ENCODE assay signal across 15 cellular contexts in the genomic region with DNA sequence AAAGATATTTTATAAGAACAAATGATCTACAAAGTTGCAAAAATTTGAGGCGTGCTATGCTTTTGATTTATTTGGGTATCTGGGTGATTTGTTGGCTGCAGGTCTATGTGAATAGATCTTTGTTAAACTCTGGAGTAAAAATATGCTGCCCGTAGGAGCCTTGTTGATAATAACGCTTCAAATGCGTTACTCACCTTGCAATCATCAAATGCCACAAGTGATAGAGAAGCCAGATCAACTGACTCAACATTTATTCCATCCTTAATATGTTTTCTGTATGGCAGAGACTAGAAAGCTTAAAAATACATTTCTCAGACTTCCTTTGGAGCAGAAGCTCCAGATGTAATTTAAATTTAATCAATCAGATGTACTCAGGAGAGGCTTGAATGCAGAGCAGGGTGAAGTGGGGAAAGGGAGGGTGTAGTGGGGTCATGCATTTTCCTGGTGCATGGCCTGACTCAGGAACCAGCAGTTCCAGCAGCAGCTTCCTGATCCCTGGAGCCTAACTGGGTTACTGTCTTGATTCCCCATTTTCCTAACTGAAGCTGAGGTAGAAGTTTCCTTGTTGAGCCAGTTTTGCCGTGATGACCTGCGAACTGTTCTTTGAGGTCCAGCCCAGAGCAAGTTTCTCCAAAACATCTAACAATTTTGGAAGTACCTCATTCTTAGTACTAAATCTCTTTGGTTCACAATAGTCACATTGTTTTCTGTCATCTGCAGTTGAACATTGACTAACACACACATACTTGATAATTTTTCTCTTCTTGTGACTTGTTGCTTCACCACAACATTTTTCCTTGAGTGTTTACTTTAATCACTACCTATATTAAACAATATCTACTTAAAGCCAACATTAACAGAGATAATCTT.
A peak's percentile ranks its signal among the peaks of the same experiment; 100 is the strongest.
DNase-seq lines count a peak whose midpoint lies in the region; ATAC-seq, FAIRE-seq and TF ChIP-seq lines count a peak whose summit lies in the region.
"Had no signal": no experiment of that assay in that cellular context is flagged by ENCODE, and none has a peak within 500 bp of the region (broad histone marks: within the 10 kb centered on the region; RNA-seq: fewer than 3 reads in every experiment).

No MANE protein-coding gene starts in this region.

- ATAC-seq in IMR-90 (ENCODE audit: low read depth) (peak; percentile 74), GM19455 (IDR thresholded peaks at IDR 0.05; ENCODE audit: unreplicated experiment) (no peak)
- ATAC-seq: stimulated activated naive CD8-positive, alpha-beta T cell treated with anti-CD3 and anti-CD28 coated beads, Interleukin-15, Interleukin-2, amounts not matched to agents 100 U/mL and 50 U/mL, for 24 hours had no signal

- peak overlapping the region; percentile 30; the same call in 1 of the 2 replicates for H3K14ac ChIP-seq in IMR-90 (replicated peaks; ENCODE audit: low read depth, low read length)

- no peak for TF ChIP-seq CTCF in IMR-90 (conservative IDR thresholded peaks at IDR 0.05; ENCODE audit: low read depth, low read length)
- TF ChIP-seq CTCF in bronchial epithelial cell (IDR thresholded peaks at IDR 0.05; ENCODE audit: insufficient read depth, low read length, severe bottlenecking): no peak
- no peak for TF ChIP-seq CTCF in osteoblast (IDR thresholded peaks at IDR 0.05; ENCODE audit: extremely low read depth, low read depth, low read length)

- POLR2A ChIA-PET in IMR-90 (lab: Charles Lee; ENCODE audit: unreplicated experiment): no interaction called here

- no peaks in the 10 kb centered on the region for H3K79me2 ChIP-seq in osteoblast (ENCODE audit: insufficient read depth, low read length)

- no peak for TF ChIP-seq POLR2A in IMR-90 (IDR thresholded peaks at IDR 0.05; ENCODE audit: low read depth, low read length)

- H3K9me1 ChIP-seq in IMR-90 (ENCODE audit: insufficient read depth, low read length): 0 out of 2 replicates have a peak, but pooled peaks cover 3% of the 10 kb centered on the region

- no peaks in the 10 kb centered on the region for H4K20me1 ChIP-seq in IMR-90 (ENCODE audit: insufficient read depth, low read length)
- no peaks in the 10 kb centered on the region for H4K20me1 ChIP-seq in osteoblast (ENCODE audit: insufficient read depth, low read length)

- no peak overlapping the region for H3K56ac ChIP-seq in IMR-90 (ENCODE audit: extremely low read depth, insufficient read depth, low read length)

- H3K27ac ChIP-seq in IMR-90 (ENCODE audit: insufficient read depth, low read length) (no peak overlapping the region; the same call in 1 of the 2 replicates), osteoblast (ENCODE audit: low read depth, low read length) (peak overlapping the region; percentile 73)
- H3K27ac ChIP-seq: sigmoid colon had no signal

- FAIRE-seq in bronchial epithelial cell (lab: Jason Lieb, UNC): no peak

- no peaks in the 10 kb centered on the region for H3K79me1 ChIP-seq in IMR-90 (ENCODE audit: low read depth in 1 of 2, low read length in 2 of 2)

- no TSS peak for BruUV-seq in IMR-90 (replicated peaks; lab: Mats Ljungman, UMichigan)

- no peak overlapping the region for H2AK9ac ChIP-seq in IMR-90 (replicated peaks; ENCODE audit: low read depth, low read length, poor library complexity)

- DNase-seq in COLO829 (ENCODE audit: low spot score) (peak; percentile 14), IMR-90 (peak; percentile 77), bronchial epithelial cell (ENCODE audit: low read depth) (peak; percentile 89), osteoblast (ENCODE audit: insufficient read length, low spot score, missing footprints) (peak; percentile 50), NCI-H345 (lab: John Stamatoyannopoulos, UW) (no peak), T-helper 1 cell (no peak), T-helper 2 cell (no peak)
- DNase-seq: activated CD4-positive, alpha-beta T cell treated with anti-CD3 and anti-CD28 coated beads, Interleukin-2, amount 50 U/mL, for 4 hours; AML-193; anterior cingulate cortex; NCI-H82; SIG-M5; sigmoid colon; stimulated activated naive CD8-positive, alpha-beta T cell treated with anti-CD3 and anti-CD28 coated beads, Interleukin-15, Interleukin-2, amounts not matched to agents 100 U/mL and 50 U/mL, for 24 hours had no signal

- dilution Hi-C loops in IMR-90 (cut with HindIII; ENCODE audit: low sequenced_read_pairs, unreplicated experiment): no loop called here

- CTCF ChIA-PET in IMR-90 (lab: Yijun Ruan, JAX): no interaction called here

- peak overlapping the region; percentile 62 for H2BK5ac ChIP-seq in IMR-90 (ENCODE audit: low read depth, low read length, poor library complexity, severe bottlenecking)

- no peak overlapping the region for H3K9ac ChIP-seq in IMR-90 (ENCODE audit: low read depth, low read length)

- intact Hi-C loops in IMR-90 (cut with micrococcal nuclease): no loop called here

- peak overlapping the region; percentile 15; the same call in 1 of the 2 replicates for H4K91ac ChIP-seq in IMR-90 (ENCODE audit: insufficient read depth, low read depth, low read length)

- peak overlapping the region; percentile 78 for H2BK20ac ChIP-seq in IMR-90 (ENCODE audit: low read depth, low read length)

- WGBS in IMR-90 (ENCODE audit: extremely low coverage in 2 of 2, insufficient read length in 1 of 2), 2 experiments: no CpG with 5 or more reads among the region's 6 CpGs

- H3K27me3 ChIP-seq in IMR-90 (ENCODE audit: control insufficient read depth, insufficient read depth, low read length): no peaks in the 10 kb centered on the region
- no peaks in the 10 kb centered on the region for H3K27me3 ChIP-seq in bronchial epithelial cell (ENCODE audit: control insufficient read depth, insufficient read depth, low read length)
- no peaks in the 10 kb centered on the region for H3K27me3 ChIP-seq in osteoblast (ENCODE audit: insufficient read depth, low read length)
- H3K27me3 ChIP-seq: sigmoid colon had no signal

- H4K5ac ChIP-seq in IMR-90 (ENCODE audit: low read depth, low read length): peak overlapping the region; percentile 42; the same call in 1 of the 2 replicates

- H2AK5ac ChIP-seq in IMR-90 (ENCODE audit: low read depth, low read length): 0 out of 2 replicates have a peak overlapping the region, but pooled peaks have one; percentile 25

- H3K23ac ChIP-seq in IMR-90 (ENCODE audit: low read depth, low read length): peak overlapping the region; percentile 65

- H3K9me3 ChIP-seq in IMR-90 (ENCODE audit: control insufficient read depth, insufficient read depth, low read length) (no peaks in the 10 kb centered on the region), osteoblast (ENCODE audit: low read depth, low read length) (no peaks in the 10 kb centered on the region)
- H3K9me3 ChIP-seq: sigmoid colon had no signal

- H4K8ac ChIP-seq in IMR-90 (ENCODE audit: low read depth in 2 of 2, low read length in 2 of 2): peak overlapping the region in 1 of 2 experiments; percentile 76; a peak in 2 of 4 replicates

- TF ChIP-seq RAD21 in IMR-90 (IDR thresholded peaks at IDR 0.05; ENCODE audit: low read length): no peak

- no peak overlapping the region for H2BK15ac ChIP-seq in IMR-90 (ENCODE audit: low read depth, low read length)

- H2AFZ ChIP-seq in IMR-90 (replicated peaks; ENCODE audit: low read length, poor library complexity) (peak overlapping the region; percentile 73), osteoblast (ENCODE audit: low read length) (no peak overlapping the region)

- H3K4ac ChIP-seq in IMR-90 (ENCODE audit: low read depth, low read length): peak overlapping the region; percentile 55

- H3K36me3 ChIP-seq in IMR-90 (ENCODE audit: control insufficient read depth, insufficient read depth, low read length) (no peaks in the 10 kb centered on the region), bronchial epithelial cell (ENCODE audit: control insufficient read depth, insufficient read depth, low read length) (no peaks in the 10 kb centered on the region), osteoblast (ENCODE audit: insufficient read depth, low read length) (no peaks in the 10 kb centered on the region)
- H3K36me3 ChIP-seq: sigmoid colon had no signal

- in situ Hi-C loops in IMR-90 (cut with MboI; ENCODE audit: low sequenced_read_pairs): no loop called here

- H3K4me2 ChIP-seq in IMR-90 (ENCODE audit: low read depth, low read length) (peak overlapping the region; percentile 64; the same call in 1 of the 2 replicates), osteoblast (ENCODE audit: insufficient read depth, low read length) (peak overlapping the region; percentile 52)

- H3K4me1 ChIP-seq in IMR-90 (ENCODE audit: control insufficient read depth, insufficient read depth, low read length) (peaks cover 3% of the 10 kb centered on the region), osteoblast (ENCODE audit: insufficient read depth, low read length) (peaks cover 19% of the 10 kb centered on the region)
- H3K4me1 ChIP-seq: sigmoid colon had no signal

- H2BK120ac ChIP-seq in IMR-90 (ENCODE audit: low read depth, low read length): peak overlapping the region; percentile 72

- H3K18ac ChIP-seq in IMR-90 (ENCODE audit: low read depth, low read length): peak overlapping the region; percentile 46; the same call in 1 of the 2 replicates

- H3K4me3 ChIP-seq in IMR-90 (ENCODE audit: insufficient read depth, low read depth, low read length) (no peak overlapping the region), bronchial epithelial cell (ENCODE audit: low read depth, low read length) (no peak overlapping the region), osteoblast (ENCODE audit: insufficient read depth, low read length) (no peak overlapping the region)
- H3K4me3 ChIP-seq: sigmoid colon had no signal

TF ChIP-seq in IMR-90, 13 proteins besides CTCF, POLR2A, EP300 and RAD21:
- TF ChIP-seq NFE2L2 (IDR thresholded peaks at IDR 0.05; ENCODE audit: low read depth, low read length) (no peak), MAFK (IDR thresholded peaks at IDR 0.05; ENCODE audit: low read depth, low read length) (peak; percentile 51; the same call in 1 of the 2 replicates)
- TF ChIP-seq, protein P1, sequence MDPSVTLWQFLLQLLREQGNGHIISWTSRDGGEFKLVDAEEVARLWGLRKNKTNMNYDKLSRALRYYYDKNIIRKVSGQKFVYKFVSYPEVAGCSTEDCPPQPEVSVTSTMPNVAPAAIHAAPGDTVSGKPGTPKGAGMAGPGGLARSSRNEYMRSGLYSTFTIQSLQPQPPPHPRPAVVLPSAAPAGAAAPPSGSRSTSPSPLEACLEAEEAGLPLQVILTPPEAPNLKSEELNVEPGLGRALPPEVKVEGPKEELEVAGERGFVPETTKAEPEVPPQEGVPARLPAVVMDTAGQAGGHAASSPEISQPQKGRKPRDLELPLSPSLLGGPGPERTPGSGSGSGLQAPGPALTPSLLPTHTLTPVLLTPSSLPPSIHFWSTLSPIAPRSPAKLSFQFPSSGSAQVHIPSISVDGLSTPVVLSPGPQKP (IDR thresholded peaks at IDR 0.05; ENCODE audit: borderline replicate concordance, low read depth, low read length): no peak

Comparison
In these comparisons a context has a peak if more than half of its experiments do, and no peak if none do; other contexts are left out.
1. DNase-seq: peak in COLO829 (single experiment), IMR-90 (single experiment), bronchial epithelial cell (single experiment) and osteoblast (single experiment); none in NCI-H345 (single experiment), T-helper 1 cell (0 of 5) and T-helper 2 cell (0 of 5).